9 cellular contexts compared by ENCODE assay signal in the genomic region with DNA sequence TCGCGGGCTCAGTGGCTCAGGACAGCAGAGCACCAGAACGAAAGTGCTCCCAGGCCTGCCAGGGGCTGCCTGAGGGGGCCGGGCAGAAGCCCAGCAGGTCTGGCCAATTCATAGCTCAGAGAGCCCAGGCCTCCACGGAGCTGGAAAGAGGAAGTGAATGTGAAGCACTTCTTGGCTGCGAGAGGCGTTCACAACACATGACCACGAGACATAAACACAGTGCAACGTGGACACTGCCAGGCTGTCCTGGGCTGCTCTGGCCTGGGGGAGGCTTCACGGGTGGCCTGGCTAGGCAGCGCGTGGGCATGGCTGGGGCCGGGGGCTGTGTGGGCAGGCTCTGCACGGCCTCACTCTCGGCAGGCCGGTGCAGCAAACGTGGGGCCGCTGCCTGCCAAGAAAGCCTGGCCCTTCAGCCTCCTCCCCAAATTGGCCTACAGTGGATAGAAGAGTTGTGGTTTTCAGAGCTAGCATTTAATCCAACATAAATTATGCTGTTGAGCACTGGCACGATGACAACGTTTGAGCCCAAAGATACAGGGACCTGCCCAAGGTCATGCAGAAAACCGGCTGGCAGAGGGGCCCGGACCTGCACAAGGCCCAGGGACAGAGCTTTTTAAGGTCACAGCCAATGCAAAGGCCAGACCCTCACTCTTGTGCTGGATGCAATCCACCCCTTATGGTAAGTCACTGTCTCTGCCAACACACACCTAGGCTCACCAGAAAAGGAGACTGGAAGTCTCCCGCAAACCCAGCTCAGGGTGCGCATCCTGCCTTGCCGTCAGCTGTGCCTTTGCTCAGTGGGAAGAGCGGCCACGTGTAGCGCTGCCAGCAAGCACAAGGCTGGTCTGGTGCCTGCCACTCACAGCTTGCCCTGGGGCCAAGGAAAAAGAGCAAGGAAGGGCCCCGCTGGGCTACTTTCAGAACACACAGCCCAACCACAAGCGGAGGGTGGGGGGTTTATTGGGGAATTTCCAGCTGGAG. TPM values are rescaled to one million over a fixed set of nuclear protein-coding genes. Genes with fewer than 3 reads are reported as not detected.
DNase-seq lines count a peak whose midpoint lies in the region; ATAC-seq and TF ChIP-seq lines count a peak whose summit lies in the region.
"Had no signal": no experiment of that assay in that cellular context is flagged by ENCODE, and none has a peak within 500 bp of the region (broad histone marks: within the 10 kb centered on the region; RNA-seq: fewer than 3 reads in every experiment).

No MANE protein-coding gene starts in this region.

- BruUV-seq in Panc1 (replicated peaks; lab: Mats Ljungman, UMichigan) = no TSS peak

- TF ChIP-seq CTCF in Panc1 (IDR thresholded peaks at IDR 0.05) = no peak
- TF ChIP-seq CTCF in foreskin fibroblast (IDR thresholded peaks at IDR 0.05; ENCODE audit: low read depth, low read length) = no peak
- TF ChIP-seq CTCF in prostate gland (IDR thresholded peaks at IDR 0.05) = peak in 1 of 4 experiments; percentile 18

- H3K4me3 Mint-ChIP-seq in activated CD4-positive, alpha-beta memory T cell treated with anti-CD3 and anti-CD28 coated beads, Interleukin-2, amount 10 ng/mL, durations not matched to agents 7 days and 5 days = no peak overlapping the region

- no peaks in the 10 kb centered on the region for H3K9me3 Mint-ChIP-seq in activated CD4-positive, alpha-beta memory T cell treated with anti-CD3 and anti-CD28 coated beads, Interleukin-2, amount 10 ng/mL, durations not matched to agents 7 days and 5 days
- H3K9me3 Mint-ChIP-seq: naive thymus-derived CD8-positive, alpha-beta T cell had no signal

- H3K4me1 ChIP-seq in Panc1 (ENCODE audit: control insufficient read depth, insufficient read depth, low read length) = no peaks in the 10 kb centered on the region
- H3K4me1 ChIP-seq in prostate gland (replicated peaks) = peaks cover 12% of the 10 kb centered on the region

- H3K36me3 Mint-ChIP-seq in activated CD4-positive, alpha-beta memory T cell treated with anti-CD3 and anti-CD28 coated beads, Interleukin-2, amount 10 ng/mL, durations not matched to agents 7 days and 5 days (ENCODE audit: low read depth) = no peaks in the 10 kb centered on the region
- H3K36me3 Mint-ChIP-seq: naive thymus-derived CD8-positive, alpha-beta T cell had no signal

- H3K27ac Mint-ChIP-seq in activated CD4-positive, alpha-beta memory T cell treated with anti-CD3 and anti-CD28 coated beads, Interleukin-2, amount 10 ng/mL, durations not matched to agents 7 days and 5 days = no peak overlapping the region

- TF ChIP-seq POLR2A in prostate gland (IDR thresholded peaks at IDR 0.05) = peak; percentile 12

- no peaks in the 10 kb centered on the region for H3K9me3 ChIP-seq in Panc1 (ENCODE audit: control insufficient read depth, insufficient read depth, low read depth, low read length)
- H3K9me3 ChIP-seq in prostate gland = no peaks in the 10 kb centered on the region

- intact Hi-C loops in Panc1 (cut with micrococcal nuclease; ENCODE audit: unreplicated experiment) (no loop called here), prostate gland (cut with DNase I) (no loop called here)

- WGBS in prostate gland = 31% methylated on average over 30 of the region's 30 CpGs

- no peak overlapping the region for H3K4me3 ChIP-seq in Panc1 (ENCODE audit: low read depth in 2 of 2, low read length in 2 of 2)
- H3K4me3 ChIP-seq in foreskin fibroblast (ENCODE audit: low read depth in 1 of 2, low read length in 2 of 2) = peak overlapping the region in 1 of 2 donors; percentile 12
- no peak overlapping the region for H3K4me3 ChIP-seq in prostate gland

- CTCF ChIA-PET in Panc1 (lab: Charles Lee) = no interaction called here
- CTCF ChIA-PET in activated CD4-positive, alpha-beta memory T cell treated with anti-CD3 and anti-CD28 coated beads, Interleukin-2, amount 10 ng/mL, durations not matched to agents 7 days and 5 days (lab: Charles Lee) = interaction anchor here (0.6 kb wide), 1 partner anchor 249 kb away, joined by 3 read pairs; no protein-coding TSS in a partner anchor

- ATAC-seq in GM18519 (IDR thresholded peaks at IDR 0.05; ENCODE audit: low FRiP score, unreplicated experiment) (peak; percentile 75), HG02642 (IDR thresholded peaks at IDR 0.05; ENCODE audit: poor library complexity, unreplicated experiment) (peak; percentile 83), Panc1 (peak; percentile 35; the same call in 1 of the 2 replicates)

- no peak for DNase-seq in Panc1 (ENCODE audit: low read depth, low spot score)
- DNase-seq in foreskin fibroblast = peak; percentile 49 to 73
- DNase-seq in prostate gland (ENCODE audit: low spot score) = peak; percentile 84
- DNase-seq in activated CD4-positive, CD25-positive, alpha-beta regulatory T cell treated with anti-CD3 and anti-CD28 coated beads, Interleukin-2, amount 50 U/mL, for 72 hours = no peak
- no peak for DNase-seq in activated CD4-positive, alpha-beta memory T cell treated with anti-CD3 and anti-CD28 coated beads, Interleukin-2, amount 10 ng/mL, durations not matched to agents 7 days and 5 days
- DNase-seq in stimulated activated CD4-positive, alpha-beta T cell treated with anti-CD3 and anti-CD28 coated beads, Interleukin-4, amount 100 ng/mL, for 4 hours = no peak

- H3K27me3 ChIP-seq in Panc1 (ENCODE audit: control insufficient read depth, insufficient read depth, low read length) (no peaks in the 10 kb centered on the region), prostate gland (replicated peaks; ENCODE audit: insufficient read depth) (no peaks in the 10 kb centered on the region)

- H3K4me1 Mint-ChIP-seq in activated CD4-positive, alpha-beta memory T cell treated with anti-CD3 and anti-CD28 coated beads, Interleukin-2, amount 10 ng/mL, durations not matched to agents 7 days and 5 days = no peaks in the 10 kb centered on the region

- POLR2A ChIA-PET in Panc1 (lab: Charles Lee) = no interaction called here
- POLR2A ChIA-PET in activated CD4-positive, alpha-beta memory T cell treated with anti-CD3 and anti-CD28 coated beads, Interleukin-2, amount 10 ng/mL, durations not matched to agents 7 days and 5 days (lab: Charles Lee) = no interaction called here

- H3K36me3 ChIP-seq in Panc1 (ENCODE audit: control insufficient read depth, insufficient read depth, low read length) (no peaks in the 10 kb centered on the region), prostate gland (peaks cover 0 to 3% of the 10 kb centered on the region in 2 donors)

- H3K27ac ChIP-seq in Panc1 (ENCODE audit: low read length) (no peak overlapping the region), prostate gland (peak overlapping the region; percentile 68 to 76)

- no peaks in the 10 kb centered on the region for H3K27me3 Mint-ChIP-seq in activated CD4-positive, alpha-beta memory T cell treated with anti-CD3 and anti-CD28 coated beads, Interleukin-2, amount 10 ng/mL, durations not matched to agents 7 days and 5 days
- H3K27me3 Mint-ChIP-seq: naive thymus-derived CD8-positive, alpha-beta T cell had no signal

- in situ Hi-C loops in Panc1 (cut with HindIII; ENCODE audit: low pct_unique_long_range_greater_than_20kb, low sequenced_read_pairs) = no loop called here

RNA-seq across cellular contexts. Expression of gene SLC25A29, which starts 8.6 kb away (rescaled TPM):
- total RNA-seq in Panc1 (2021; ENCODE audit: unreplicated experiment) (33.6 TPM), prostate gland (100 to 1,000 TPM; 147 to 169 TPM)
- 37.2 TPM for polyA plus RNA-seq in Panc1 (2012; ENCODE audit: insufficient read length)
- total RNA-seq in activated CD4-positive, alpha-beta memory T cell treated with anti-CD3 and anti-CD28 coated beads, Interleukin-2, amount 10 ng/mL, durations not matched to agents 7 days and 5 days = 1 to 10 TPM; 8.2 to 8.9 TPM

RNA-seq across cellular contexts. Expression of gene SLC25A47, which starts 25.5 kb away (rescaled TPM):
- total RNA-seq in Panc1 (2021; ENCODE audit: unreplicated experiment) = not detected
- polyA plus RNA-seq in Panc1 (2012; ENCODE audit: insufficient read length) = not detected
- total RNA-seq in prostate gland = under 1 TPM in 1 of 2 donors, not detected in 1; 0.51 TPM
- total RNA-seq in activated CD4-positive, alpha-beta memory T cell treated with anti-CD3 and anti-CD28 coated beads, Interleukin-2, amount 10 ng/mL, durations not matched to agents 7 days and 5 days = not detected
- total RNA-seq: naive thymus-derived CD8-positive, alpha-beta T cell had no signal
- polyA plus RNA-seq: naive thymus-derived CD8-positive, alpha-beta T cell had no signal

RNA-seq across cellular contexts. Expression of gene YY1, which starts 58.7 kb away (rescaled TPM):
- total RNA-seq in Panc1 (2021; ENCODE audit: unreplicated experiment) (71.3 TPM), prostate gland (10 to 100 TPM; 44.4 to 60.7 TPM)
- polyA plus RNA-seq in Panc1 (2012; ENCODE audit: insufficient read length) = 39.7 TPM
- total RNA-seq in activated CD4-positive, alpha-beta memory T cell treated with anti-CD3 and anti-CD28 coated beads, Interleukin-2, amount 10 ng/mL, durations not matched to agents 7 days and 5 days = 10 to 100 TPM; 94.0 to 95.6 TPM

Comparison
In these comparisons a context has a peak if more than half of its experiments do, and no peak if none do; other contexts are left out.
1. DNase-seq: peak in foreskin fibroblast (2 of 2) and prostate gland (single experiment); none in Panc1 (single experiment), activated CD4-positive, CD25-positive, alpha-beta regulatory T cell treated with anti-CD3 and anti-CD28 coated beads, Interleukin-2, amount 50 U/mL, for 72 hours (single experiment), activated CD4-positive, alpha-beta memory T cell treated with anti-CD3 and anti-CD28 coated beads, Interleukin-2, amount 10 ng/mL, durations not matched to agents 7 days and 5 days (single experiment) and stimulated activated CD4-positive, alpha-beta T cell treated with anti-CD3 and anti-CD28 coated beads, Interleukin-4, amount 100 ng/mL, for 4 hours (0 of 2).
2. Peak in every context shown above with its lines, with median percentiles within 50 percentile points of each other: ATAC-seq.